ENCODE assay signal across 16 cellular contexts in genomic region chr5:127231118-127231517, GRCh38. TPM values are rescaled to one million over a fixed set of nuclear protein-coding genes. Genes with fewer than 3 reads are reported as not detected.
"Had no signal": no experiment of that assay in that cellular context is flagged by ENCODE, and none has a peak within 500 bp of the region (broad histone marks: within the 10 kb centered on the region; RNA-seq: fewer than 3 reads in every experiment).

No MANE protein-coding gene starts in this region.

- H3K27me3 ChIP-seq: brain microvascular endothelial cell, esophagus squamous epithelium, testis had no signal

- H3K9me3 ChIP-seq: esophagus squamous epithelium, testis had no signal

- H3K27ac Mint-ChIP-seq: activated CD8-positive, alpha-beta memory T cell treated with anti-CD3 and anti-CD28 coated beads, Interleukin-2, amount 10 ng/mL, durations not matched to agents 7 days and 5 days; activated naive CD4-positive, alpha-beta T cell treated with anti-CD3 and anti-CD28 coated beads for 36 hours; stimulated activated naive CD8-positive, alpha-beta T cell treated with anti-CD3 and anti-CD28 coated beads, Interleukin-15, amount 100 ng/mL, for 72 hours had no signal

- H3K27me3 Mint-ChIP-seq: stimulated activated naive CD8-positive, alpha-beta T cell treated with anti-CD3 and anti-CD28 coated beads, Interleukin-15, amount 100 ng/mL, for 72 hours had no signal

- H3K4me3 ChIP-seq: esophagus squamous epithelium, lung, skin epidermis, testis had no signal

- H3K4me3 Mint-ChIP-seq: activated CD8-positive, alpha-beta memory T cell treated with anti-CD3 and anti-CD28 coated beads, Interleukin-2, amount 10 ng/mL, durations not matched to agents 7 days and 5 days; activated naive CD4-positive, alpha-beta T cell treated with anti-CD3 and anti-CD28 coated beads for 36 hours; stimulated activated naive CD8-positive, alpha-beta T cell treated with anti-CD3 and anti-CD28 coated beads, Interleukin-15, amount 100 ng/mL, for 72 hours had no signal

- H3K27ac ChIP-seq: brain microvascular endothelial cell, esophagus squamous epithelium, skin epidermis, testis had no signal

- ATAC-seq: activated CD8-positive, alpha-beta memory T cell treated with anti-CD3 and anti-CD28 coated beads, Interleukin-2, amount 10 ng/mL, durations not matched to agents 7 days and 5 days; left colon; stimulated activated naive CD8-positive, alpha-beta T cell treated with anti-CD3 and anti-CD28 coated beads, Interleukin-15, amount 100 ng/mL, for 72 hours had no signal

- H3K4me1 ChIP-seq: testis had no signal

- H3K36me3 ChIP-seq: brain microvascular endothelial cell, esophagus squamous epithelium had no signal

- FAIRE-seq: urothelium cell line had no signal

- DNase-seq: activated CD4-positive, alpha-beta T cell treated with anti-CD3 and anti-CD28 coated beads, Interleukin-2, amount 50 U/mL, for 1 hour; activated CD8-positive, alpha-beta memory T cell treated with anti-CD3 and anti-CD28 coated beads, Interleukin-2, amount 10 ng/mL, durations not matched to agents 7 days and 5 days; activated naive CD4-positive, alpha-beta T cell treated with anti-CD3 and anti-CD28 coated beads for 36 hours; brain microvascular endothelial cell; esophagus squamous epithelium; foreskin fibroblast; glutamatergic neuron; left colon; posterior cingulate gyrus; stimulated activated CD4-positive, alpha-beta T cell treated with anti-CD3 and anti-CD28 coated beads, Interleukin-4, amount 100 ng/mL, for 4 hours; stimulated activated naive CD8-positive, alpha-beta T cell treated with anti-CD3 and anti-CD28 coated beads, Interleukin-15, amount 100 ng/mL, for 72 hours; testis had no signal

- H3K36me3 Mint-ChIP-seq: activated CD8-positive, alpha-beta memory T cell treated with anti-CD3 and anti-CD28 coated beads, Interleukin-2, amount 10 ng/mL, durations not matched to agents 7 days and 5 days had no signal

RNA-seq across cellular contexts. Expression of gene MEGF10, which starts 59.5 kb away (rescaled TPM):
- total RNA-seq: activated CD8-positive, alpha-beta memory T cell treated with anti-CD3 and anti-CD28 coated beads, Interleukin-2, amount 10 ng/mL, durations not matched to agents 7 days and 5 days; activated naive CD4-positive, alpha-beta T cell treated with anti-CD3 and anti-CD28 coated beads for 36 hours; T-helper 1 cell treated with Interleukin-12 subunit alpha and Interleukin-12 subunit beta and Interleukin-4 antibody, amounts not matched to agents 30 ng/mL and 1 ng/mL, for 36 hours had no signal
